8 cellular contexts compared by ENCODE assay signal in the genomic region with DNA sequence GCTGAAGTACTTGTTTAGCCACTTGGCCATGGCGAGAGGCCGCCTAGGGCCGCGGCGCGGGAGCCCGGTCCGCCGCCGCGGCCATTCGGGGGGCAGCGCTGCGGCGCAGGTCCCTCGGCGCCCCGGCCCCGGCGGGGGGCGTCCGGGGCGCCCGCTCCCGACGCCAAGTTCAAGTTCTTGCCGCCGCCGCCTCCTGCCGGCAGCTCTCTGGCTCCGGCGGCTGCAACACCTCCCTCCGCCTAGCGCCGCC.
DNase-seq lines count a peak whose midpoint lies in the region; TF ChIP-seq lines count a peak whose summit lies in the region.

No MANE protein-coding gene starts in this region.

- H3K4me1 Mint-ChIP-seq in activated naive CD4-positive, alpha-beta T cell treated with anti-CD3 and anti-CD28 coated beads, Interleukin-2, amount 10 ng/mL, durations not matched to agents 7 days and 5 days: peaks cover 27% of the 10 kb centered on the region

- intact Hi-C loops in head of caudate nucleus (cut with DNase I): loop anchor here (1.0 to 5.0 kb wide), 2 partner anchors 56 to 155 kb away; no protein-coding TSS in a partner anchor

- H3K27ac Mint-ChIP-seq in activated naive CD4-positive, alpha-beta T cell treated with anti-CD3 and anti-CD28 coated beads, Interleukin-2, amount 10 ng/mL, durations not matched to agents 7 days and 5 days: no peak overlapping the region

- peak; percentile 37 to 43 for DNase-seq in NCI-H2081 (lab: John Stamatoyannopoulos, UW)
- no peak for DNase-seq in NCI-H2081 treated with DMSO at 0.1 percent for 48 hours (lab: John Stamatoyannopoulos, UW)
- no peak for DNase-seq in HFF-Myc (ENCODE audit: extremely low read depth, low read depth)
- peak; percentile 32 to 57 for DNase-seq in NCI-H1930 (lab: John Stamatoyannopoulos, UW)
- DNase-seq in activated naive CD4-positive, alpha-beta T cell treated with anti-CD3 and anti-CD28 coated beads, Interleukin-2, amount 10 ng/mL, durations not matched to agents 7 days and 5 days: peak; percentile 59
- peak in 38 of 42 donors; percentile 32 to 81 (median 66) for DNase-seq in head of caudate nucleus
- DNase-seq in pons (ENCODE audit: low spot score): peak; percentile 54
- no peak for DNase-seq in cortex of kidney (lab: John Stamatoyannopoulos, UW)

- no peaks in the 10 kb centered on the region for H3K9me3 Mint-ChIP-seq in activated naive CD4-positive, alpha-beta T cell treated with anti-CD3 and anti-CD28 coated beads, Interleukin-2, amount 10 ng/mL, durations not matched to agents 7 days and 5 days

- H3K36me3 Mint-ChIP-seq in activated naive CD4-positive, alpha-beta T cell treated with anti-CD3 and anti-CD28 coated beads, Interleukin-2, amount 10 ng/mL, durations not matched to agents 7 days and 5 days: no peaks in the 10 kb centered on the region

- H3K27me3 Mint-ChIP-seq in activated naive CD4-positive, alpha-beta T cell treated with anti-CD3 and anti-CD28 coated beads, Interleukin-2, amount 10 ng/mL, durations not matched to agents 7 days and 5 days: peaks cover 65% of the 10 kb centered on the region

- peak; percentile 41 for TF ChIP-seq CTCF in HFF-Myc (IDR thresholded peaks at IDR 0.05; ENCODE audit: low read depth, low read length, missing control alignments)

- CTCF ChIA-PET in activated naive CD4-positive, alpha-beta T cell treated with anti-CD3 and anti-CD28 coated beads, Interleukin-2, amount 10 ng/mL, durations not matched to agents 7 days and 5 days (lab: Charles Lee): interaction anchor here (1.6 kb wide), 1 partner anchor 154 kb away, joined by 7 read pairs; no protein-coding TSS in a partner anchor

- peak overlapping the region; percentile 68 for H3K4me3 ChIP-seq in HFF-Myc (replicated peaks; ENCODE audit: low read depth, low read length)

- H3K4me3 Mint-ChIP-seq in activated naive CD4-positive, alpha-beta T cell treated with anti-CD3 and anti-CD28 coated beads, Interleukin-2, amount 10 ng/mL, durations not matched to agents 7 days and 5 days: peak overlapping the region; percentile 61

Comparison
In these comparisons a context has a peak if more than half of its experiments do, and no peak if none do; other contexts are left out.
1. DNase-seq: peak in NCI-H2081 (2 of 2), NCI-H1930 (2 of 2), activated naive CD4-positive, alpha-beta T cell treated with anti-CD3 and anti-CD28 coated beads, Interleukin-2, amount 10 ng/mL, durations not matched to agents 7 days and 5 days (single experiment), head of caudate nucleus (38 of 42) and pons (single experiment); none in NCI-H2081 treated with DMSO at 0.1 percent for 48 hours (single experiment), HFF-Myc (single experiment) and cortex of kidney (single experiment).